ENCODE assay signal across 1 cellular context in genomic region chr6:360791-361373, GRCh38.
TF ChIP-seq lines count a peak whose summit lies in the region.

No MANE protein-coding gene starts in this region.

TF ChIP-seq in GM12878, 131 proteins besides CTCF, POLR2A, EP300 and RAD21:
- TF ChIP-seq BCL3 (IDR thresholded peaks at IDR 0.05; ENCODE audit: borderline replicate concordance, insufficient read depth, low read depth, low read length, poor library complexity, severe bottlenecking) = no peak
- no peak for TF ChIP-seq MAX (IDR thresholded peaks at IDR 0.05; ENCODE audit: low read depth, low read length)
- 0 out of 2 replicates have a peak, but pooled peaks have one; percentile 6 for TF ChIP-seq PAX5 (IDR thresholded peaks at IDR 0.05; ENCODE audit: borderline replicate concordance, low read depth, low read length)
- no peak for TF ChIP-seq RCOR1 (conservative IDR thresholded peaks at IDR 0.05; ENCODE audit: low read depth, low read length)
- no peak for TF ChIP-seq ZSCAN29 (IDR thresholded peaks at IDR 0.05)
- no peak for TF ChIP-seq CBFB (IDR thresholded peaks at IDR 0.05; ENCODE audit: low read depth)
- 0 out of 2 replicates have a peak, but pooled peaks have one; percentile 23 for TF ChIP-seq POLR2AphosphoS5 (IDR thresholded peaks at IDR 0.05; ENCODE audit: low read length)
- peak; percentile 46; the same call in 1 of the 2 replicates for TF ChIP-seq POLR2AphosphoS2 (IDR thresholded peaks at IDR 0.05; ENCODE audit: low read depth, low read length)
